8 cellular contexts compared by ENCODE assay signal in the genomic region with DNA sequence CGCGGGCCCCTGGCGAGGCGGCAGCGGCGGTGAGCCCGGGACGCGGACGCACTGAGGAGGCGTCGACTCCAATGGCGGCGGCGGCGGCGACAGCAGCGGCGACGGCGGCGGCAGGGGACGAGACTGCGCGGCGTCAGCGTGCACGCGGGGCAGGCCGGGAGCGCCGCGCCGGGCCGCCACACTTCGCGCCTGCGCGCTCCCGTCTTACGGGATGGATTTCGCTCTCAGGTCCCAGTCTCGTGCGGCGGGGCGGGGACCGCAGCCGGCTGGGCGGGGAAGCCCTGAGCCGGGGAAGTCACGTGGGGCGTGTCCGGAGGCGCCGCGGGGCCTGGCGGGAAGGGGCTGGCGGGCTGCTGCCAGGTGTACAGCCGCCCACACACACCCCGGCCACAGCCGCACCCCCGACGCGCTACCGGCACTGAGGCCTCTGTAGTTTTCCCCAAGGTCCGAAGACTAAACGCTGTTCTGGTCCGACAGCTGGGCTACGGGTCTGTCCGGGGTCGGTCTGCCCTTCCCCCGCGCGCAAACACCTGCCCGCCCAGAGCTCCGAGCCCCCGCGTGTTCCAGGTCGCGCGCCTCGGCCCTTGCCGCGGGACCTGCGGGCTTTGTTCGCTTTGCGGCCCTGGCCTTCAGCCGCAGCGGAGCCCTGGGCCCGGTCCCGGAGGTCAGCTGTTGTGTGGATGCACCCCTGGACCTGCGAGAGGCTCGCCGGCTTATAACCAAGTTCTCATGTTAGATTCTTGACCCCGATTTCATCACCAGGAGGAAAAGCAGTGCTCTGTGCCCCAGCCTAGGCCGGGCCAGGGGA. TPM values are rescaled to one million over a fixed set of nuclear protein-coding genes. Genes with fewer than 3 reads are reported as not detected.
DNase-seq lines count a peak whose midpoint lies in the region; TF ChIP-seq lines count a peak whose summit lies in the region.

A gene (minus strand): TSS at position 91 of the 808 bp plus-strand sequence. CDS start 239 bp downstream, outside the sequence.

- peak; percentile 90 for DNase-seq in CMK (ENCODE audit: low read depth)
- DNase-seq in GM20000 (ENCODE audit: low spot score) = peak; percentile 100
- DNase-seq in HS-5 (ENCODE audit: low read depth) = peak; percentile 68
- peak; percentile 56 for DNase-seq in NK-92 (lab: John Stamatoyannopoulos, UW; ENCODE audit: unreplicated experiment)
- peak; percentile 82 to 93 for DNase-seq in activated CD8-positive, alpha-beta memory T cell treated with anti-CD3 and anti-CD28 coated beads for 1 hour (ENCODE audit: extremely low read depth in 1 of 2, low read depth in 1 of 2)
- peak; percentile 91 for DNase-seq in effector CD4-positive, alpha-beta T cell
- DNase-seq in lung microvascular endothelial cell (ENCODE audit: low read depth in 2 of 2) = peak; percentile 94 to 97
- peak; percentile 90 to 92 (median 91) for DNase-seq in stimulated activated CD4-positive, alpha-beta T cell treated with anti-CD3 and anti-CD28 coated beads, TNF-alpha, amount 100 ng/mL, for 4 hours (ENCODE audit: low read depth in 3 of 3)

- TF ChIP-seq CTCF in GM20000 (IDR thresholded peaks at IDR 0.05; ENCODE audit: extremely low read depth, missing control alignments) = no peak

RNA-seq across cellular contexts. Expression of the gene that starts here (rescaled TPM):
- 12.4 and 16.1 TPM in 2 replicates for total RNA-seq in lung microvascular endothelial cell

Comparison
In these comparisons a context has a peak if more than half of its experiments do, and no peak if none do; other contexts are left out.
1. Peak in every context shown above with its lines: DNase-seq.